23 cellular contexts compared by ENCODE assay signal in genomic region chr16:81823734-81824133, GRCh38. TPM values are rescaled to one million over a fixed set of nuclear protein-coding genes. Genes with fewer than 3 reads are reported as not detected.
DNase-seq lines count a peak whose midpoint lies in the region; ATAC-seq and TF ChIP-seq lines count a peak whose summit lies in the region.
"Had no signal": no experiment of that assay in that cellular context is flagged by ENCODE, and none has a peak within 500 bp of the region (broad histone marks: within the 10 kb centered on the region; RNA-seq: fewer than 3 reads in every experiment).

No MANE protein-coding gene starts in this region.

- intact Hi-C loops in natural killer cell (cut with micrococcal nuclease) = no loop called here

- H3K4me3 Mint-ChIP-seq in T-cell = no peak overlapping the region
- H3K4me3 Mint-ChIP-seq in natural killer cell = peak overlapping the region; percentile 68
- H3K4me3 Mint-ChIP-seq: H9; T-helper 1 cell treated with Interleukin-12 subunit alpha and Interleukin-12 subunit beta and Interleukin-4 antibody, amounts not matched to agents 30 μg/mL and 1 μg/mL, for 36 hours had no signal

- H3K9ac ChIP-seq in BLaER1 = peak overlapping the region; percentile 82

- H3K36me3 ChIP-seq in BLaER1 (no peaks in the 10 kb centered on the region), MG63 (no peaks in the 10 kb centered on the region)
- H3K36me3 ChIP-seq: BE2C, suprapubic skin, uterus had no signal

- H3K4me1 Mint-ChIP-seq in T-cell (peaks cover 0 to 37% (median 0%) of the 10 kb centered on the region in 3 donors), natural killer cell (peaks cover 79 to 83% of the 10 kb centered on the region in 2 donors)

- H3K9me3 ChIP-seq in BLaER1 (peaks cover 4% of the 10 kb centered on the region; the same call in 1 of the 2 replicates), MG63 (no peaks in the 10 kb centered on the region)
- H3K9me3 ChIP-seq: BE2C, suprapubic skin, uterus had no signal

- POLR2A ChIA-PET in T-cell (lab: Charles Lee) = interaction anchor here in 1 of 2 donors (1.0 kb wide), 1 partner anchor 12 kb away, joined by 4 read pairs; no protein-coding TSS in a partner anchor
- POLR2A ChIA-PET in GM10248 (lab: Yijun Ruan, JAX) = interaction anchor here (0.7 to 1.5 kb wide), 9 partner anchors 8 to 85 kb away, joined by 3 to 8 read pairs (median 5); partner anchors contain the start of gene PLCG2

- DNase-seq in GM12865 (ENCODE audit: low read depth) (no peak), T-cell (no peak), natural killer cell (no peak), foreskin keratinocyte (no peak), MG63 (no peak), NCI-H524 treated with DMSO at 0.1 percent for 48 hours (lab: John Stamatoyannopoulos, UW) (no peak), GM10248 (ENCODE audit: extremely low spot score) (no peak)
- DNase-seq: activated CD4-positive, alpha-beta T cell treated with anti-CD3 and anti-CD28 coated beads, Interleukin-2, amount 50 U/mL, for 4 hours; activated CD8-positive, alpha-beta memory T cell treated with anti-CD3 and anti-CD28 coated beads, Interleukin-2, amount 50 U/mL, for 4 hours; BE2C; DMS79 treated with DMSO at 0.1 percent for 48 hours; H9; mammary epithelial cell; NCI-H1417 treated with DMSO at 0.1 percent for 48 hours; NCI-H510A; stimulated activated CD4-positive, alpha-beta T cell treated with anti-CD3 and anti-CD28 coated beads, Interleukin-1b, Interleukin-23, amount 100 ng/mL, for 48 hours; uterus had no signal

- TF ChIP-seq CTCF in GM12865 (IDR thresholded peaks at IDR 0.05; ENCODE audit: insufficient read depth, low read depth, low read length, missing control alignments) = no peak
- no peak for TF ChIP-seq CTCF in natural killer cell (IDR thresholded peaks at IDR 0.05)
- no peak for TF ChIP-seq CTCF in foreskin keratinocyte (conservative IDR thresholded peaks at IDR 0.05)
- no peak for TF ChIP-seq CTCF in GM10248 (IDR thresholded peaks at IDR 0.05; ENCODE audit: control extremely low read depth, extremely low read depth, low read depth, missing control alignments)

- H3K4me1 ChIP-seq in BLaER1 = peaks cover 98% of the 10 kb centered on the region
- no peaks in the 10 kb centered on the region for H3K4me1 ChIP-seq in foreskin keratinocyte
- H3K4me1 ChIP-seq: BE2C, suprapubic skin, uterus had no signal

- H3K27ac ChIP-seq in BLaER1 (peak overlapping the region; percentile 92), foreskin keratinocyte (no peak overlapping the region)
- H3K27ac ChIP-seq: dorsolateral prefrontal cortex, suprapubic skin, VCaP had no signal

- peak overlapping the region; percentile 90 for H3K4me2 ChIP-seq in BLaER1

- CTCF ChIA-PET in T-cell (lab: Charles Lee) (no interaction called here), GM10248 (lab: Yijun Ruan, JAX) (interaction anchor here (0.8 to 2.3 kb wide), 8 partner anchors 8 to 67 kb away, joined by 3 to 13 read pairs (median 4); no protein-coding TSS in a partner anchor)

- H3K27me3 ChIP-seq in BLaER1 = no peaks in the 10 kb centered on the region
- H3K27me3 ChIP-seq in foreskin keratinocyte = no peaks in the 10 kb centered on the region
- H3K27me3 ChIP-seq in MG63 = no peaks in the 10 kb centered on the region
- H3K27me3 ChIP-seq: BE2C, suprapubic skin, uterus had no signal

- H3K9me3 Mint-ChIP-seq in T-cell (no peaks in the 10 kb centered on the region), natural killer cell (no peaks in the 10 kb centered on the region)
- H3K9me3 Mint-ChIP-seq: T-helper 1 cell treated with Interleukin-12 subunit alpha and Interleukin-12 subunit beta and Interleukin-4 antibody, amounts not matched to agents 30 μg/mL and 1 μg/mL, for 36 hours had no signal

- ATAC-seq in T-cell (replicated peaks in 1 of 4) = no peak
- ATAC-seq in natural killer cell = no peak
- ATAC-seq in foreskin keratinocyte = no peak

- H3K36me3 Mint-ChIP-seq in T-cell (no peaks in the 10 kb centered on the region), natural killer cell (no peaks in the 10 kb centered on the region)

- H3K27ac Mint-ChIP-seq in T-cell (peak overlapping the region; percentile 51 to 61), natural killer cell (peak overlapping the region; percentile 98 to 99)
- H3K27ac Mint-ChIP-seq: T-helper 1 cell treated with Interleukin-12 subunit alpha and Interleukin-12 subunit beta and Interleukin-4 antibody, amounts not matched to agents 30 μg/mL and 1 μg/mL, for 36 hours had no signal

- H3K27me3 Mint-ChIP-seq in T-cell (peaks cover 0 to 4% of the 10 kb centered on the region in 2 donors), natural killer cell (ENCODE audit: low read depth in 2 of 2) (no peaks in the 10 kb centered on the region)

- peak overlapping the region; percentile 53; the same call in 1 of the 2 replicates for H3K4me3 ChIP-seq in BLaER1
- H3K4me3 ChIP-seq in GM12865 (ENCODE audit: low read depth, low read length) = peak overlapping the region; percentile 64
- H3K4me3 ChIP-seq in MG63 = no peak overlapping the region
- H3K4me3 ChIP-seq: dorsolateral prefrontal cortex, skin epidermis, suprapubic skin, uterus had no signal

- H4K20me1 ChIP-seq in BLaER1 = no peaks in the 10 kb centered on the region

RNA-seq across cellular contexts. Expression of gene PLCG2, which starts 44.6 kb away (rescaled TPM):
- 10 to 100 TPM in 4 of 5 donors, 1 to 10 TPM in 1; 7.5 to 27.1 (median 12.1) TPM for total RNA-seq in T-cell
- total RNA-seq in natural killer cell = 100 to 1,000 TPM; 250 to 298 (median 285) TPM
- 1.8 and 2.2 TPM in 2 replicates for total RNA-seq in foreskin keratinocyte
- polyA plus RNA-seq in foreskin keratinocyte = 0.72 and 0.87 TPM in 2 replicates
- total RNA-seq in MG63 (2014; rRNA removed; shearing (Covaris generic); ENCODE audit: low replicate concordance) = 0.37 and 1.0 TPM in 2 replicates

Comparison
In these comparisons a context has a peak if more than half of its experiments do, and no peak if none do; other contexts are left out.
1. RNA of gene PLCG2, which starts 44.6 kb away (total RNA-seq): 250 to 298 TPM in natural killer cell; 7.5 to 27.1 TPM in T-cell, 1.8 to 2.2 TPM in foreskin keratinocyte and 0.37 to 1.0 TPM in MG63; every median in the first group is over 4 times any median in the second.